ENCODE assay signal across 31 cellular contexts in the genomic region with DNA sequence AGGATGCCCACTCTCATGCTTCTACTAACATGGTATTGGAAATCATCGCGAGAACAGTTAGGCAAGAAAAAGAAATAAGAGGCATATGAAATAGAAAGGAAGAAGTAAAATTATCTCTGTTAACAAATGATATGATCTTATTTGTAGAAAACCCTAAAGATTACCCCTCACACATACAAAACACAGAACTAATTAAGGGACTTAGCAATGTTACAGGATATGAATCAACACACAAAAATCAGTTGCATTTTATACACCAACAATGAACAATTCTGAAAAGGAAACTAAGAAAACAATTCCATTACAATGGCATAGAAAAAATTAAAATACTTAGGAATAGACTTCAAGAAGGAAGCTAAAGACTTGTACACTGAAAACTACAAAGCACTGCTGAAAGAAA. TPM values are rescaled to one million over a fixed set of nuclear protein-coding genes. Genes with fewer than 3 reads are reported as not detected.
"Had no signal": no experiment of that assay in that cellular context is flagged by ENCODE, and none has a peak within 500 bp of the region (broad histone marks: within the 10 kb centered on the region; RNA-seq: fewer than 3 reads in every experiment).

No MANE protein-coding gene starts in this region.

- H3K9me3 ChIP-seq: body of pancreas, stomach, suprapubic skin, transverse colon had no signal

- H3K4me1 Mint-ChIP-seq: activated CD4-positive, alpha-beta memory T cell treated with anti-CD3 and anti-CD28 coated beads, Interleukin-2, amount 10 ng/mL, durations not matched to agents 7 days and 5 days; activated CD4-positive, alpha-beta T cell treated with anti-CD3 and anti-CD28 coated beads, Interleukin-2, amount 10 ng/mL, durations not matched to agents 24 days and 14 days; stimulated activated memory B cell treated with anti-CD40 and anti-IgM and Interleukin-4, amounts not matched to agents 10 μg/mL and 1 μg/mL and 100 μg/mL, for 72 hours; T-cell had no signal

- H2AFZ ChIP-seq: hepatocyte, parathyroid adenoma had no signal

- H3K4me1 ChIP-seq: parathyroid adenoma had no signal

- H3K4me2 ChIP-seq: hepatocyte had no signal

- H3K9me3 Mint-ChIP-seq: activated CD4-positive, alpha-beta memory T cell treated with anti-CD3 and anti-CD28 coated beads, Interleukin-2, amount 10 ng/mL, durations not matched to agents 7 days and 5 days; activated CD4-positive, alpha-beta T cell treated with anti-CD3 and anti-CD28 coated beads, Interleukin-2, amount 10 ng/mL, durations not matched to agents 24 days and 14 days; activated naive CD4-positive, alpha-beta T cell treated with anti-CD3 and anti-CD28 coated beads for 36 hours; activated T-cell treated with anti-CD3 and anti-CD28 coated beads, Interleukin-2, amount 50 U/mL, for 72 hours; dendritic cell treated with granulocyte-macrophage colony-stimulating factor and Interleukin-4, amounts not matched to agents 40 ng/mL and 50 ng/mL, for 4 days; nephron progenitor cell; stimulated activated memory B cell treated with anti-CD40 and anti-IgM and Interleukin-4, amounts not matched to agents 10 μg/mL and 1 μg/mL and 100 μg/mL, for 72 hours; T-cell; T-helper 2 cell treated with Interferon-gamma antibody and Interleukin-4, amounts not matched to agents 5 μg/mL and 100 μg/mL, for 36 hours had no signal

- ATAC-seq: activated CD4-positive, CD25-positive, alpha-beta regulatory T cell treated with anti-CD3 and anti-CD28 coated beads, Interleukin-2, amount 50 U/mL, for 24 hours; activated T-cell treated with anti-CD3 and anti-CD28 coated beads, Interleukin-2, amount 50 U/mL, for 72 hours; body of pancreas; sciatic nerve; stimulated activated memory B cell treated with anti-CD40 and anti-IgM and Interleukin-4, amounts not matched to agents 10 μg/mL and 1 μg/mL and 100 μg/mL, for 72 hours; T-cell had no signal

- H3K9ac ChIP-seq: parathyroid adenoma had no signal

- H3K27ac Mint-ChIP-seq: activated CD4-positive, alpha-beta memory T cell treated with anti-CD3 and anti-CD28 coated beads, Interleukin-2, amount 10 ng/mL, durations not matched to agents 7 days and 5 days; activated CD4-positive, alpha-beta T cell treated with anti-CD3 and anti-CD28 coated beads, Interleukin-2, amount 10 ng/mL, durations not matched to agents 24 days and 14 days; activated naive CD4-positive, alpha-beta T cell treated with anti-CD3 and anti-CD28 coated beads for 36 hours; activated T-cell treated with anti-CD3 and anti-CD28 coated beads, Interleukin-2, amount 50 U/mL, for 72 hours; dendritic cell treated with granulocyte-macrophage colony-stimulating factor and Interleukin-4, amounts not matched to agents 40 ng/mL and 50 ng/mL, for 4 days; nephron progenitor cell; stimulated activated memory B cell treated with anti-CD40 and anti-IgM and Interleukin-4, amounts not matched to agents 10 μg/mL and 1 μg/mL and 100 μg/mL, for 72 hours; T-cell; T-helper 2 cell treated with Interferon-gamma antibody and Interleukin-4, amounts not matched to agents 5 μg/mL and 100 μg/mL, for 36 hours had no signal

- DNase-seq: activated CD4-positive, alpha-beta memory T cell treated with anti-CD3 and anti-CD28 coated beads, Interleukin-2, amount 10 ng/mL, durations not matched to agents 7 days and 5 days; activated CD4-positive, alpha-beta T cell treated with anti-CD3 and anti-CD28 coated beads, Interleukin-2, amount 10 ng/mL, durations not matched to agents 24 days and 14 days; activated effector memory CD4-positive, alpha-beta T cell treated with Interleukin-2 at 50 U/mL for 16 hours; activated naive CD4-positive, alpha-beta T cell treated with anti-CD3 and anti-CD28 coated beads for 36 hours; activated T-cell treated with anti-CD3 and anti-CD28 coated beads, Interleukin-2, amount 50 U/mL, for 72 hours; amygdala; body of pancreas; caudate nucleus; effector memory CD4-positive, alpha-beta T cell; erythroblast; glutamatergic neuron; mesenchymal stem cell; nephron progenitor cell; small intestine; stomach; T-cell; transverse colon had no signal

- H3K4me3 ChIP-seq: body of pancreas, hepatocyte, stomach, suprapubic skin, transverse colon had no signal

- H3K36me3 Mint-ChIP-seq: stimulated activated memory B cell treated with anti-CD40 and anti-IgM and Interleukin-4, amounts not matched to agents 10 μg/mL and 1 μg/mL and 100 μg/mL, for 72 hours; T-cell had no signal

- FAIRE-seq: frontal cortex, small intestine, urothelium cell line had no signal

- H3K27me3 Mint-ChIP-seq: activated CD4-positive, alpha-beta T cell treated with anti-CD3 and anti-CD28 coated beads, Interleukin-2, amount 10 ng/mL, durations not matched to agents 24 days and 14 days; dendritic cell treated with granulocyte-macrophage colony-stimulating factor and Interleukin-4, amounts not matched to agents 40 ng/mL and 50 ng/mL, for 4 days; stimulated activated memory B cell treated with anti-CD40 and anti-IgM and Interleukin-4, amounts not matched to agents 10 μg/mL and 1 μg/mL and 100 μg/mL, for 72 hours had no signal

- H3K79me2 ChIP-seq: hepatocyte, parathyroid adenoma had no signal

- H3K27ac ChIP-seq: body of pancreas, hepatocyte, parathyroid adenoma, stomach, suprapubic skin, transverse colon, VCaP had no signal

- H3K27me3 ChIP-seq: body of pancreas, hepatocyte, stomach, suprapubic skin, transverse colon had no signal

- H3K4me3 Mint-ChIP-seq: activated CD4-positive, alpha-beta memory T cell treated with anti-CD3 and anti-CD28 coated beads, Interleukin-2, amount 10 ng/mL, durations not matched to agents 7 days and 5 days; activated CD4-positive, alpha-beta T cell treated with anti-CD3 and anti-CD28 coated beads, Interleukin-2, amount 10 ng/mL, durations not matched to agents 24 days and 14 days; activated naive CD4-positive, alpha-beta T cell treated with anti-CD3 and anti-CD28 coated beads for 36 hours; activated T-cell treated with anti-CD3 and anti-CD28 coated beads, Interleukin-2, amount 50 U/mL, for 72 hours; dendritic cell treated with granulocyte-macrophage colony-stimulating factor and Interleukin-4, amounts not matched to agents 40 ng/mL and 50 ng/mL, for 4 days; nephron progenitor cell; stimulated activated memory B cell treated with anti-CD40 and anti-IgM and Interleukin-4, amounts not matched to agents 10 μg/mL and 1 μg/mL and 100 μg/mL, for 72 hours; T-cell; T-helper 2 cell treated with Interferon-gamma antibody and Interleukin-4, amounts not matched to agents 5 μg/mL and 100 μg/mL, for 36 hours had no signal

- H3K36me3 ChIP-seq: stomach, suprapubic skin, transverse colon had no signal

RNA-seq across cellular contexts. Expression of a gene that starts 2.7 kb away (rescaled TPM):
- total RNA-seq: activated CD4-positive, alpha-beta memory T cell treated with anti-CD3 and anti-CD28 coated beads, Interleukin-2, amount 10 ng/mL, durations not matched to agents 7 days and 5 days; activated CD4-positive, alpha-beta T cell treated with anti-CD3 and anti-CD28 coated beads, Interleukin-2, amount 10 ng/mL, durations not matched to agents 24 days and 14 days; activated naive CD4-positive, alpha-beta T cell treated with anti-CD3 and anti-CD28 coated beads for 36 hours; activated T-cell treated with anti-CD3 and anti-CD28 coated beads, Interleukin-2, amount 50 U/mL, for 72 hours; frontal cortex; mononuclear cell; myocyte; T-cell had no signal
- polyA plus RNA-seq: hepatocyte, liver had no signal
